ENCODE assay signal across 21 cellular contexts in genomic region chr3:53936347-53936746, GRCh38.
"Had no signal": no experiment of that assay in that cellular context is flagged by ENCODE, and none has a peak within 500 bp of the region (broad histone marks: within the 10 kb centered on the region; RNA-seq: fewer than 3 reads in every experiment).

No MANE protein-coding gene starts in this region.

- DNase-seq: activated CD4-positive, alpha-beta memory T cell treated with anti-CD3 and anti-CD28 coated beads, Interleukin-2, amount 10 ng/mL, durations not matched to agents 7 days and 5 days; activated CD4-positive, alpha-beta T cell treated with anti-CD3 and anti-CD28 coated beads for 36 hours; activated CD4-positive, alpha-beta T cell treated with anti-CD3 and anti-CD28 coated beads, Interleukin-2, amount 50 U/mL, for 1 hour; activated naive CD4-positive, alpha-beta T cell treated with anti-CD3 and anti-CD28 coated beads, Interleukin-2, amount 50 U/mL, for 16 hours; activated naive CD8-positive, alpha-beta T cell treated with anti-CD3 and anti-CD28 coated beads, Interleukin-2, amount 10 ng/mL, durations not matched to agents 7 days and 5 days; activated T-cell treated with anti-CD3 and anti-CD28 coated beads for 4 hours; adrenal gland; anterior cingulate cortex; central memory CD4-positive, alpha-beta T cell; IMR-90; Kasumi-1; KBM-7; NCI-H1930; NCI-H446 treated with DMSO at 0.1 percent for 48 hours; NCI-H524 treated with DMSO at 0.1 percent for 48 hours; OCI-M1; RPMI8226; SJCRH30; SK-N-SH; T-helper 1 cell had no signal

- H3K4me1 ChIP-seq: adrenal gland had no signal

- H3K4me3 ChIP-seq: adrenal gland, SJCRH30 had no signal

- H3K9me3 ChIP-seq: adrenal gland, SJCRH30, SK-N-SH had no signal

- H3K36me3 ChIP-seq: adrenal gland, SJCRH30 had no signal

- H3K27ac ChIP-seq: adrenal gland, SJCRH30, VCaP had no signal
